ENCODE assay signal across 24 cellular contexts in the genomic region with DNA sequence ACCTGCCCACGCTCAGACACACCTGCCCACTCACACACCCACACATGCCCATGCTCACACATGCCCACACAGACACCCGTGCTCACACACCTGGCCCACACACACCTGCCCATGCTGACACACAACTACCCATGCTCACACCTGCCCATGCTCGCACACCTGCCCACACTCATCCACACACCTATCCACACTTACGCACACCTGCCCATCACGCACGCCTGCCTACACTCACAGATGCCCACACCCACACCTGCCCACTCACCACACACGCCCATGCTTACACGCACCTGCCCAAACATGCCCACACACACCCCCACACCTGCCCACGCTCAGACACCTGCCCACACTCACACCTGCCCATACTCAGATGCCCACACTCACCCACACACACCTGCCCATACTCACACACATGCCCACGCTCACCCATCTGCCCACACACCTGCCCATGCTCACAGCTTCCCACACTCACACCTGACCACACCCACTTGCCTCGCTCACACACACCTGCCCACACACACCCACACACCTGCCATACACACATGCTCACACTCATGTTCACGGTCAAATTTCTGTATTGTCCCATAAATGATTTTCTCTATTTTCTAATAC. TPM values are rescaled to one million over a fixed set of nuclear protein-coding genes. Genes with fewer than 3 reads are reported as not detected.
"Had no signal": no experiment of that assay in that cellular context is flagged by ENCODE, and none has a peak within 500 bp of the region (broad histone marks: within the 10 kb centered on the region; RNA-seq: fewer than 3 reads in every experiment).

No MANE protein-coding gene starts in this region.

- ATAC-seq: activated CD8-positive, alpha-beta memory T cell treated with anti-CD3 and anti-CD28 coated beads, Interleukin-2, amount 10 ng/mL, durations not matched to agents 7 days and 5 days; activated T-cell treated with anti-CD3 and anti-CD28 coated beads, Interleukin-2, amount 50 U/mL, for 4 hours; activated T-helper 17 cell treated with anti-CD3 and anti-CD28 coated beads, Interleukin-2, amount 50 U/mL, for 72 hours; SK-N-SH treated with all-trans-retinoic acid at 6 μM for 48 hours had no signal

- DNase-seq: activated CD4-positive, alpha-beta T cell treated with anti-CD3 and anti-CD28 coated beads for 1 hour; activated CD4-positive, alpha-beta T cell treated with anti-CD3 and anti-CD28 coated beads, Interleukin-2, amount 10 ng/mL, durations not matched to agents 24 days and 14 days; activated CD4-positive, alpha-beta T cell treated with anti-CD3 and anti-CD28 coated beads, Interleukin-2, amount 50 U/mL, for 48 hours; activated CD8-positive, alpha-beta memory T cell treated with anti-CD3 and anti-CD28 coated beads, Interleukin-2, amount 10 ng/mL, durations not matched to agents 7 days and 5 days; activated gamma-delta T cell; activated naive CD4-positive, alpha-beta T cell treated with anti-CD3 and anti-CD28 coated beads for 36 hours; activated T-cell treated with anti-CD3 and anti-CD28 coated beads, Interleukin-2, amount 50 U/mL, for 4 hours; amygdala; Kasumi-1; NCI-H1105 treated with DMSO at 0.1 percent for 48 hours; NCI-H1436 treated with DMSO at 0.1 percent for 48 hours; NCI-H187; NCI-H2081; NCI-H510A treated with DMSO at 0.1 percent for 48 hours; NCI-H69; NK-92 treated with Interleukin-12 subunit alpha and Interleukin-12 subunit beta, amount 100 ng/mL, for 24 hours; Peyer's patch; SHP77 had no signal

- FAIRE-seq: astrocyte had no signal

- H3K27me3 ChIP-seq: cardiac muscle cell, Peyer's patch, SJSA1 had no signal

- H3K27ac ChIP-seq: cardiac muscle cell, Peyer's patch, RWPE1, SJSA1 had no signal

- H3K9me3 ChIP-seq: Peyer's patch, SJSA1 had no signal

- H3K36me3 ChIP-seq: cardiac muscle cell, Peyer's patch, SJSA1 had no signal

- H3K4me3 ChIP-seq: cardiac muscle cell, Peyer's patch, SJSA1 had no signal

RNA-seq across cellular contexts. Expression of a gene that starts 15.6 kb away (rescaled TPM):
- total RNA-seq: activated CD4-positive, alpha-beta T cell treated with anti-CD3 and anti-CD28 coated beads, Interleukin-2, amount 10 ng/mL, durations not matched to agents 24 days and 14 days had no signal
